1 cellular context compared by ENCODE assay signal in genomic region chr15:60590935-60591490, GRCh38.
TF ChIP-seq lines count a peak whose summit lies in the region.

No MANE protein-coding gene starts in this region.

TF ChIP-seq in GM12878, 131 proteins besides CTCF, POLR2A, EP300 and RAD21 (continued from another document):
- TF ChIP-seq, protein P1, sequence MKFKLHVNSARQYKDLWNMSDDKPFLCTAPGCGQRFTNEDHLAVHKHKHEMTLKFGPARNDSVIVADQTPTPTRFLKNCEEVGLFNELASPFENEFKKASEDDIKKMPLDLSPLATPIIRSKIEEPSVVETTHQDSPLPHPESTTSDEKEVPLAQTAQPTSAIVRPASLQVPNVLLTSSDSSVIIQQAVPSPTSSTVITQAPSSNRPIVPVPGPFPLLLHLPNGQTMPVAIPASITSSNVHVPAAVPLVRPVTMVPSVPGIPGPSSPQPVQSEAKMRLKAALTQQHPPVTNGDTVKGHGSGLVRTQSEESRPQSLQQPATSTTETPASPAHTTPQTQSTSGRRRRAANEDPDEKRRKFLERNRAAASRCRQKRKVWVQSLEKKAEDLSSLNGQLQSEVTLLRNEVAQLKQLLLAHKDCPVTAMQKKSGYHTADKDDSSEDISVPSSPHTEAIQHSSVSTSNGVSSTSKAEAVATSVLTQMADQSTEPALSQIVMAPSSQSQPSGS (IDR thresholded peaks at IDR 0.05; ENCODE audit: low read length): no peak
- no peak for TF ChIP-seq CHD2 (IDR thresholded peaks at IDR 0.05; ENCODE audit: borderline replicate concordance, low read depth, low read length)
- no peak for TF ChIP-seq GABPA (IDR thresholded peaks at IDR 0.05; ENCODE audit: low read depth)
- TF ChIP-seq, protein P2, sequence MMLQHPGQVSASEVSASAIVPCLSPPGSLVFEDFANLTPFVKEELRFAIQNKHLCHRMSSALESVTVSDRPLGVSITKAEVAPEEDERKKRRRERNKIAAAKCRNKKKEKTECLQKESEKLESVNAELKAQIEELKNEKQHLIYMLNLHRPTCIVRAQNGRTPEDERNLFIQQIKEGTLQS (IDR thresholded peaks at IDR 0.05; ENCODE audit: borderline replicate concordance, extremely low read depth, low read depth, low read length): no peak
- no peak for TF ChIP-seq SIN3A (IDR thresholded peaks at IDR 0.05; ENCODE audit: low read depth, low read length)
- no peak for TF ChIP-seq ZSCAN29 (IDR thresholded peaks at IDR 0.05)
- TF ChIP-seq GATAD2B (conservative IDR thresholded peaks at IDR 0.05; ENCODE audit: low read depth): 0 out of 2 replicates have a peak, but pooled peaks have one; percentile 8
- TF ChIP-seq NR2C2 (IDR thresholded peaks at IDR 0.05; ENCODE audit: borderline replicate concordance, control insufficient read depth, insufficient read length, low read depth): no peak
- TF ChIP-seq STAT1 (conservative IDR thresholded peaks at IDR 0.05): no peak
- no peak for TF ChIP-seq ZNF217 (IDR thresholded peaks at IDR 0.05)
- TF ChIP-seq EED (IDR thresholded peaks at IDR 0.05; ENCODE audit: low read depth): no peak
- TF ChIP-seq, protein P3, sequence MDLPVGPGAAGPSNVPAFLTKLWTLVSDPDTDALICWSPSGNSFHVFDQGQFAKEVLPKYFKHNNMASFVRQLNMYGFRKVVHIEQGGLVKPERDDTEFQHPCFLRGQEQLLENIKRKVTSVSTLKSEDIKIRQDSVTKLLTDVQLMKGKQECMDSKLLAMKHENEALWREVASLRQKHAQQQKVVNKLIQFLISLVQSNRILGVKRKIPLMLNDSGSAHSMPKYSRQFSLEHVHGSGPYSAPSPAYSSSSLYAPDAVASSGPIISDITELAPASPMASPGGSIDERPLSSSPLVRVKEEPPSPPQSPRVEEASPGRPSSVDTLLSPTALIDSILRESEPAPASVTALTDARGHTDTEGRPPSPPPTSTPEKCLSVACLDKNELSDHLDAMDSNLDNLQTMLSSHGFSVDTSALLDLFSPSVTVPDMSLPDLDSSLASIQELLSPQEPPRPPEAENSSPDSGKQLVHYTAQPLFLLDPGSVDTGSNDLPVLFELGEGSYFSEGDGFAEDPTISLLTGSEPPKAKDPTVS (IDR thresholded peaks at IDR 0.05; ENCODE audit: low read depth, low read length): no peak
- no peak for TF ChIP-seq MYC (IDR thresholded peaks at IDR 0.05; ENCODE audit: insufficient read depth, insufficient read length, insufficient replicate concordance, low read length, severe bottlenecking)
- TF ChIP-seq CEBPZ (IDR thresholded peaks at IDR 0.05; ENCODE audit: low read depth, low read length): no peak
- peak; percentile 51; the same call in 1 of the 2 replicates for TF ChIP-seq POLR2AphosphoS5 (IDR thresholded peaks at IDR 0.05; ENCODE audit: low read length)
- TF ChIP-seq, protein P4, sequence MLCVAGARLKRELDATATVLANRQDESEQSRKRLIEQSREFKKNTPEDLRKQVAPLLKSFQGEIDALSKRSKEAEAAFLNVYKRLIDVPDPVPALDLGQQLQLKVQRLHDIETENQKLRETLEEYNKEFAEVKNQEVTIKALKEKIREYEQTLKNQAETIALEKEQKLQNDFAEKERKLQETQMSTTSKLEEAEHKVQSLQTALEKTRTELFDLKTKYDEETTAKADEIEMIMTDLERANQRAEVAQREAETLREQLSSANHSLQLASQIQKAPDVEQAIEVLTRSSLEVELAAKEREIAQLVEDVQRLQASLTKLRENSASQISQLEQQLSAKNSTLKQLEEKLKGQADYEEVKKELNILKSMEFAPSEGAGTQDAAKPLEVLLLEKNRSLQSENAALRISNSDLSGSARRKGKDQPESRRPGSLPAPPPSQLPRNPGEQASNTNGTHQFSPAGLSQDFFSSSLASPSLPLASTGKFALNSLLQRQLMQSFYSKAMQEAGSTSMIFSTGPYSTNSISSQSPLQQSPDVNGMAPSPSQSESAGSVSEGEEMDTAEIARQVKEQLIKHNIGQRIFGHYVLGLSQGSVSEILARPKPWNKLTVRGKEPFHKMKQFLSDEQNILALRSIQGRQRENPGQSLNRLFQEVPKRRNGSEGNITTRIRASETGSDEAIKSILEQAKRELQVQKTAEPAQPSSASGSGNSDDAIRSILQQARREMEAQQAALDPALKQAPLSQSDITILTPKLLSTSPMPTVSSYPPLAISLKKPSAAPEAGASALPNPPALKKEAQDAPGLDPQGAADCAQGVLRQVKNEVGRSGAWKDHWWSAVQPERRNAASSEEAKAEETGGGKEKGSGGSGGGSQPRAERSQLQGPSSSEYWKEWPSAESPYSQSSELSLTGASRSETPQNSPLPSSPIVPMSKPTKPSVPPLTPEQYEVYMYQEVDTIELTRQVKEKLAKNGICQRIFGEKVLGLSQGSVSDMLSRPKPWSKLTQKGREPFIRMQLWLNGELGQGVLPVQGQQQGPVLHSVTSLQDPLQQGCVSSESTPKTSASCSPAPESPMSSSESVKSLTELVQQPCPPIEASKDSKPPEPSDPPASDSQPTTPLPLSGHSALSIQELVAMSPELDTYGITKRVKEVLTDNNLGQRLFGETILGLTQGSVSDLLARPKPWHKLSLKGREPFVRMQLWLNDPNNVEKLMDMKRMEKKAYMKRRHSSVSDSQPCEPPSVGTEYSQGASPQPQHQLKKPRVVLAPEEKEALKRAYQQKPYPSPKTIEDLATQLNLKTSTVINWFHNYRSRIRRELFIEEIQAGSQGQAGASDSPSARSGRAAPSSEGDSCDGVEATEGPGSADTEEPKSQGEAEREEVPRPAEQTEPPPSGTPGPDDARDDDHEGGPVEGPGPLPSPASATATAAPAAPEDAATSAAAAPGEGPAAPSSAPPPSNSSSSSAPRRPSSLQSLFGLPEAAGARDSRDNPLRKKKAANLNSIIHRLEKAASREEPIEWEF (IDR thresholded peaks at IDR 0.05; ENCODE audit: insufficient replicate concordance, low read depth, low read length): no peak
- TF ChIP-seq, protein P5, sequence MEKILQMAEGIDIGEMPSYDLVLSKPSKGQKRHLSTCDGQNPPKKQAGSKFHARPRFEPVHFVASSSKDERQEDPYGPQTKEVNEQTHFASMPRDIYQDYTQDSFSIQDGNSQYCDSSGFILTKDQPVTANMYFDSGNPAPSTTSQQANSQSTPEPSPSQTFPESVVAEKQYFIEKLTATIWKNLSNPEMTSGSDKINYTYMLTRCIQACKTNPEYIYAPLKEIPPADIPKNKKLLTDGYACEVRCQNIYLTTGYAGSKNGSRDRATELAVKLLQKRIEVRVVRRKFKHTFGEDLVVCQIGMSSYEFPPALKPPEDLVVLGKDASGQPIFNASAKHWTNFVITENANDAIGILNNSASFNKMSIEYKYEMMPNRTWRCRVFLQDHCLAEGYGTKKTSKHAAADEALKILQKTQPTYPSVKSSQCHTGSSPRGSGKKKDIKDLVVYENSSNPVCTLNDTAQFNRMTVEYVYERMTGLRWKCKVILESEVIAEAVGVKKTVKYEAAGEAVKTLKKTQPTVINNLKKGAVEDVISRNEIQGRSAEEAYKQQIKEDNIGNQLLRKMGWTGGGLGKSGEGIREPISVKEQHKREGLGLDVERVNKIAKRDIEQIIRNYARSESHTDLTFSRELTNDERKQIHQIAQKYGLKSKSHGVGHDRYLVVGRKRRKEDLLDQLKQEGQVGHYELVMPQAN (conservative IDR thresholded peaks at IDR 0.05): peak; percentile 11; the same call in 1 of the 2 replicates
- TF ChIP-seq MLLT1 (IDR thresholded peaks at IDR 0.05): 0 out of 2 replicates have a peak, but pooled peaks have one; percentile 49
